ENCODE assay signal across 19 cellular contexts in the genomic region with DNA sequence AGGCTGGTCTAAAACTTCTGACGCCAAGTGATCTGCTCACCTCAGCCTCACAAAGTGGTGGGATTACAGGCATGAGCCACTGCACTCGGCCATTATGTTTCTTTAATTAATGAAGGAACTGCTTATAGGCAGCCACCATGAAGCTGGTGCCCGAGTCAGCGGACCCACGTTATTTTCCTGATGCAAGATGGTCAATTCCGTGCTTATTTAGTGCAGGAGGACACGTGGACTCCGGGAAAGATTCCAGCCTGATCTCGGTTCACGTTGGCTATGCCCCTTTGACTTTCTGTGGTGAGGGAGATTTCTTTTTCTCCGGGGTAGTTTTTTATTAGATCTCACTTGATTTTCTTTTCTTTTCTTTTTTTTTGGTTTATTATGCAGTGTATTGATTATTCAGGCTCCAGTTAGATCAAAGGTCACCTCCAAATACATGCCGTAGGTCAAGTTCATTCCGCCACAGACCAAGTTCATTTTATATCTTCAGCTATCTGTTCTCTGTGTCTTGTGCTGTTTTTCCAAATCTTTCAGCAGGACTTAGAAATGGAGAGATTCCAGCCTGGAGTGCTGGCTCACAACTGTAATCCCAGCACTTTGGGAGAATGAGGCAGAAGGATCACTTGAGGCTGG. TPM values are rescaled to one million over a fixed set of nuclear protein-coding genes. Genes with fewer than 3 reads are reported as not detected.
DNase-seq lines count a peak whose midpoint lies in the region; ATAC-seq lines count a peak whose summit lies in the region.
"Had no signal": no experiment of that assay in that cellular context is flagged by ENCODE, and none has a peak within 500 bp of the region (broad histone marks: within the 10 kb centered on the region; RNA-seq: fewer than 3 reads in every experiment).

No MANE protein-coding gene starts in this region.

- in situ Hi-C loops in G401 (cut with HindIII; ENCODE audit: low sequenced_read_pairs): no loop called here

- H3K4me3 Mint-ChIP-seq in T-helper 17 cell (no peak overlapping the region), memory B cell (no peak overlapping the region)
- no peak overlapping the region for H3K4me3 Mint-ChIP-seq in stimulated activated naive B cell treated with anti-CD40 and anti-IgM and Interleukin-4, amounts not matched to agents 10 μg/mL and 1 μg/mL and 100 μg/mL, for 72 hours

- no peaks in the 10 kb centered on the region for H3K9me3 Mint-ChIP-seq in memory B cell
- no peaks in the 10 kb centered on the region for H3K9me3 Mint-ChIP-seq in stimulated activated naive B cell treated with anti-CD40 and anti-IgM and Interleukin-4, amounts not matched to agents 10 μg/mL and 1 μg/mL and 100 μg/mL, for 72 hours
- H3K9me3 Mint-ChIP-seq: CD8-positive, alpha-beta memory T cell had no signal

- H3K27ac Mint-ChIP-seq in T-helper 17 cell (peak overlapping the region; percentile 72), memory B cell (peak overlapping the region; percentile 72)
- H3K27ac Mint-ChIP-seq in stimulated activated naive B cell treated with anti-CD40 and anti-IgM and Interleukin-4, amounts not matched to agents 10 μg/mL and 1 μg/mL and 100 μg/mL, for 72 hours: peak overlapping the region; percentile 48

- peaks cover 44% of the 10 kb centered on the region for H3K4me1 Mint-ChIP-seq in T-helper 17 cell
- peaks cover 68% of the 10 kb centered on the region for H3K4me1 Mint-ChIP-seq in memory B cell
- H3K4me1 Mint-ChIP-seq in stimulated activated naive B cell treated with anti-CD40 and anti-IgM and Interleukin-4, amounts not matched to agents 10 μg/mL and 1 μg/mL and 100 μg/mL, for 72 hours: peaks cover 66 to 89% of the 10 kb centered on the region in 2 donors

- no peaks in the 10 kb centered on the region for H3K9me3 ChIP-seq in T-helper 17 cell (ENCODE audit: control insufficient read depth, low read length, poor library complexity, severe bottlenecking)

- no peak for ATAC-seq in T-helper 17 cell
- no peak for ATAC-seq in memory B cell (ENCODE audit: low read depth)
- no peak for ATAC-seq in stimulated activated naive B cell treated with anti-CD40 and anti-IgM and Interleukin-4, amounts not matched to agents 10 μg/mL and 1 μg/mL and 100 μg/mL, for 72 hours (replicated peaks)
- no peak for ATAC-seq in HG02571 (IDR thresholded peaks at IDR 0.05; ENCODE audit: unreplicated experiment)
- ATAC-seq: HCT116 had no signal

- H3K36me3 ChIP-seq in H7 (replicated peaks; ENCODE audit: control insufficient read depth, insufficient read depth, low read length): no peaks in the 10 kb centered on the region

- H3K36me3 Mint-ChIP-seq in T-helper 17 cell (ENCODE audit: low read depth): peaks cover 2% of the 10 kb centered on the region
- peaks cover 18% of the 10 kb centered on the region for H3K36me3 Mint-ChIP-seq in memory B cell
- H3K36me3 Mint-ChIP-seq in stimulated activated naive B cell treated with anti-CD40 and anti-IgM and Interleukin-4, amounts not matched to agents 10 μg/mL and 1 μg/mL and 100 μg/mL, for 72 hours: peaks cover 9 to 22% of the 10 kb centered on the region in 2 donors

- H3K27me3 Mint-ChIP-seq in T-helper 17 cell: no peaks in the 10 kb centered on the region
- no peaks in the 10 kb centered on the region for H3K27me3 Mint-ChIP-seq in memory B cell
- H3K27me3 Mint-ChIP-seq in stimulated activated naive B cell treated with anti-CD40 and anti-IgM and Interleukin-4, amounts not matched to agents 10 μg/mL and 1 μg/mL and 100 μg/mL, for 72 hours: no peaks in the 10 kb centered on the region
- H3K27me3 Mint-ChIP-seq: CD8-positive, alpha-beta memory T cell had no signal

- intact Hi-C loops in head of caudate nucleus (cut with DNase I): no loop called here

- no peak overlapping the region for H3K4me3 ChIP-seq in H7 (ENCODE audit: insufficient read depth, low read depth, low read length)
- H3K4me3 ChIP-seq: BLaER1 treated with 17β-estradiol and CSF1 and Interleukin-3, amounts not matched to agents 10 nM and 100 nM had no signal

- H3K27me3 ChIP-seq in H7 (ENCODE audit: control insufficient read depth, insufficient read depth, low read length): no peaks in the 10 kb centered on the region
- H3K27me3 ChIP-seq: BLaER1 treated with 17β-estradiol and CSF1 and Interleukin-3, amounts not matched to agents 10 nM and 100 nM had no signal

- DNase-seq in G401 (ENCODE audit: low spot score) (peak; percentile 38), T-helper 17 cell (no peak), memory B cell (ENCODE audit: low spot score in 2 of 2) (no peak), head of caudate nucleus (no peak), H7 (no peak)
- no peak for DNase-seq in stimulated activated naive B cell treated with anti-CD40 and anti-IgM and Interleukin-4, amounts not matched to agents 10 μg/mL and 1 μg/mL and 100 μg/mL, for 72 hours
- DNase-seq: Calu3; CD8-positive, alpha-beta memory T cell; DMS53; GF-D8; GOT3; Kasumi-1; NCI-H1694 treated with DMSO at 0.1 percent for 48 hours; NCI-H446 treated with DMSO at 0.1 percent for 48 hours; NCI-H526 treated with DMSO at 0.1 percent for 48 hours; Right ventricle myocardium superior had no signal

RNA-seq across cellular contexts. Expression of gene CAMK1D, which starts 8.3 kb away (rescaled TPM):
- total RNA-seq in G401 (2014; rRNA removed; shearing (Covaris generic)): 0.10 TPM in 1 of 2 replicates, not detected in the other
- total RNA-seq in T-helper 17 cell: 10 to 100 TPM; 31.1 to 47.3 TPM
- 2.9 and 3.4 TPM in 2 replicates for total RNA-seq in H7 (2014; rRNA removed; shearing (Covaris generic))
